Comparison of ENCODE assay signal across 8 cellular contexts in genomic region chr19:37370880-37371661, GRCh38. TPM values are rescaled to one million over a fixed set of nuclear protein-coding genes. Genes with fewer than 3 reads are reported as not detected.
DNase-seq lines count a peak whose midpoint lies in the region; ATAC-seq and TF ChIP-seq lines count a peak whose summit lies in the region.

Gene ZNF527, plus strand, starts transcription at chr19:37371099. Its CDS starts 3,100 bp downstream, at chr19:37374199.

- H3K27ac ChIP-seq in esophagus squamous epithelium (peak within 1 kb of the TSS; percentile 77 to 95 (median 92)), muscle layer of duodenum (ENCODE audit: low read length) (peak within 1 kb of the TSS; percentile 79)

- ATAC-seq in GM21723 (IDR thresholded peaks at IDR 0.05; ENCODE audit: unreplicated experiment): peak; percentile 93

- peaks cover 0 to 28% (median 8%) of the 10 kb centered on the region in 3 donors for H3K36me3 ChIP-seq in esophagus squamous epithelium
- peaks cover 13 to 26% of the 10 kb centered on the region in 2 donors for H3K36me3 ChIP-seq in muscle layer of duodenum (ENCODE audit: control insufficient read depth in 1 of 2, insufficient read depth in 2 of 2, low read length in 2 of 2)

- peak in 1 of 6 experiments; percentile 15 for TF ChIP-seq CTCF in esophagus squamous epithelium (IDR thresholded peaks at IDR 0.05)

- TF ChIP-seq POLR2A in esophagus squamous epithelium (IDR thresholded peaks at IDR 0.05): peak in 3 of 4 donors; percentile 70 to 79 (median 75)

- H3K4me1 ChIP-seq in esophagus squamous epithelium (peaks cover 0 to 14% (median 0%) of the 10 kb centered on the region in 3 donors), muscle layer of duodenum (ENCODE audit: control insufficient read depth in 1 of 2, insufficient read depth in 2 of 2, low read length in 2 of 2) (peaks cover 0 to 3% of the 10 kb centered on the region in 2 donors)

- peak within 1 kb of the TSS; percentile 53 to 81 (median 64) for H3K4me3 ChIP-seq in esophagus squamous epithelium
- peak within 1 kb of the TSS; percentile 68 to 84 for H3K4me3 ChIP-seq in muscle layer of duodenum (ENCODE audit: low read depth in 1 of 2, low read length in 2 of 2)

- DNase-seq in DMS79 (lab: John Stamatoyannopoulos, UW) (peak; percentile 92), KBM-7 (peak; percentile 97), activated T-helper 1 cell treated with Interleukin-2 at 50 U/mL for 16 hours (ENCODE audit: low read depth) (peak; percentile 95), esophagus squamous epithelium (lab: John Stamatoyannopoulos, UW) (peak; percentile 89)
- peak; percentile 94 for DNase-seq in stimulated activated CD8-positive, alpha-beta memory T cell treated with anti-CD3 and anti-CD28 coated beads, Interleukin-7, amount 100 ng/mL, for 24 hours (ENCODE audit: low read depth)

- in situ Hi-C loops in KBM-7 (cut with MboI; ENCODE audit: low pct_unique_long_range_greater_than_20kb, low sequenced_read_pairs): no loop called here

- intact Hi-C loops in esophagus squamous epithelium (cut with DNase I): no loop called here

- H3K27me3 ChIP-seq in esophagus squamous epithelium (no peaks in the 10 kb centered on the region), muscle layer of duodenum (ENCODE audit: low read depth, low read length) (no peaks in the 10 kb centered on the region)

- WGBS in esophagus squamous epithelium, 2 donors: 3 to 4% methylated on average over 11 of the region's 58 CpGs

- peaks cover 0 to 21% (median 5%) of the 10 kb centered on the region in 3 donors for H3K9me3 ChIP-seq in esophagus squamous epithelium
- peaks cover under 1 to 12% of the 10 kb centered on the region in 2 donors for H3K9me3 ChIP-seq in muscle layer of duodenum (ENCODE audit: control insufficient read depth in 1 of 2, low read length in 2 of 2)

TF ChIP-seq in PFSK-1, 5 proteins besides CTCF, POLR2A, EP300 and RAD21:
- TF ChIP-seq TAF1 (IDR thresholded peaks at IDR 0.05; ENCODE audit: borderline replicate concordance, insufficient read depth, low read length) (no peak), REST (IDR thresholded peaks at IDR 0.05; ENCODE audit: insufficient read depth in 1 of 2, low read depth in 2 of 2, low read length in 2 of 2) (0 out of 4 replicates have a peak, but pooled peaks of 1 of the 2 experiments have one; percentile 38), POLR2AphosphoS5 (IDR thresholded peaks at IDR 0.05; ENCODE audit: low read depth, low read length) (peak; percentile 85), SIN3A (IDR thresholded peaks at IDR 0.05; ENCODE audit: borderline replicate concordance, insufficient read depth, low read length) (no peak; the same call in 1 of the 2 replicates), FOXP2 (optimal IDR thresholded peaks at IDR 0.05; ENCODE audit: borderline replicate concordance, extremely low read depth, extremely low read length, insufficient read depth) (no peak)

RNA-seq across cellular contexts. Expression of gene ZNF527, which starts in this region (rescaled TPM):
- 1.4 TPM for polyA plus RNA-seq in PFSK-1 (2012; ENCODE audit: insufficient read length, low read depth)
- total RNA-seq in esophagus squamous epithelium: 1 to 10 TPM; 2.2 to 6.1 (median 2.5) TPM

Comparison
In these comparisons a context has a peak if more than half of its experiments do, and no peak if none do; other contexts are left out.
1. Peak in every context shown above with its lines: DNase-seq, ATAC-seq, H3K4me3 ChIP-seq and H3K27ac ChIP-seq.